In genomic region chr12:45216983-45217485, GRCh38 we compare ENCODE assay signal across 8 cellular contexts. TPM values are rescaled to one million over a fixed set of nuclear protein-coding genes. Genes with fewer than 3 reads are reported as not detected.
A peak's percentile ranks its signal among the peaks of the same experiment; 100 is the strongest.
DNase-seq lines count a peak whose midpoint lies in the region; ATAC-seq, FAIRE-seq and TF ChIP-seq lines count a peak whose summit lies in the region.

No MANE protein-coding gene starts in this region.

- H3K4me2 ChIP-seq in astrocyte (ENCODE audit: low read length): peak overlapping the region; percentile 95

- H3K4me1 Mint-ChIP-seq in HFFc6 (ENCODE audit: low read depth) (peaks cover 60% of the 10 kb centered on the region), astrocyte (ENCODE audit: low read depth, unreplicated experiment) (peaks cover 26% of the 10 kb centered on the region)

- POLR2A ChIA-PET in A673 (lab: Charles Lee; ENCODE audit: low non-redundant PET): no interaction called here

- no peak for FAIRE-seq in astrocyte (lab: Jason Lieb, UNC)

- H3K27ac ChIP-seq in A673 (ENCODE audit: low read depth, low read length, poor library complexity, severe bottlenecking): peak overlapping the region; percentile 93
- H3K27ac ChIP-seq in astrocyte (ENCODE audit: low read depth, low read length): peak overlapping the region; percentile 91

- H3K27ac Mint-ChIP-seq in HFFc6: peak overlapping the region; percentile 98
- H3K27ac Mint-ChIP-seq in astrocyte (ENCODE audit: unreplicated experiment): peak overlapping the region; percentile 99

- intact Hi-C loops in A673 (cut with micrococcal nuclease; ENCODE audit: unreplicated experiment): loop anchor here (2.0 kb wide), 2 partner anchors 42 to 52 kb away; no protein-coding TSS in a partner anchor

- no peaks in the 10 kb centered on the region for H3K36me3 ChIP-seq in A673 (ENCODE audit: insufficient read depth, low read length, poor library complexity, severe bottlenecking)
- no peaks in the 10 kb centered on the region for H3K36me3 ChIP-seq in astrocyte (ENCODE audit: insufficient read depth, low read length)

- H4K20me1 ChIP-seq in astrocyte (ENCODE audit: insufficient read depth, low read length): peaks cover 40% of the 10 kb centered on the region

- DNase-seq in A673 (ENCODE audit: low spot score) (no peak), HFFc6 (no peak), astrocyte (ENCODE audit: low read depth) (no peak), medulla oblongata (ENCODE audit: extremely low spot score) (peak; percentile 20), retina (no peak), glomerular visceral epithelial cell (ENCODE audit: extremely low spot score) (no peak), iPS-NIHi7 (ENCODE audit: extremely low spot score) (no peak)

- H3K9ac ChIP-seq in astrocyte (ENCODE audit: low read length): peak overlapping the region; percentile 99

- no TSS peak for BruUV-seq in A673 (replicated peaks; lab: Mats Ljungman, UMichigan)

- H3K9me3 Mint-ChIP-seq in HFFc6: no peaks in the 10 kb centered on the region
- no peaks in the 10 kb centered on the region for H3K9me3 Mint-ChIP-seq in astrocyte (ENCODE audit: unreplicated experiment)

- H3K9me3 ChIP-seq in A673 (ENCODE audit: low read depth, low read length, poor library complexity, severe bottlenecking) (no peaks in the 10 kb centered on the region), astrocyte (ENCODE audit: insufficient read depth, low read depth, low read length) (no peaks in the 10 kb centered on the region)

- ATAC-seq in GM19023 (IDR thresholded peaks at IDR 0.05; ENCODE audit: unreplicated experiment): no peak

- peaks cover 59% of the 10 kb centered on the region for H3K79me2 ChIP-seq in astrocyte (ENCODE audit: insufficient read depth, low read length)

- H3K4me3 Mint-ChIP-seq in HFFc6 (peak overlapping the region; percentile 92), astrocyte (ENCODE audit: unreplicated experiment) (peak overlapping the region; percentile 100)

- H3K27me3 Mint-ChIP-seq in HFFc6 (ENCODE audit: insufficient read depth) (peaks cover 2% of the 10 kb centered on the region), astrocyte (ENCODE audit: low read depth, unreplicated experiment) (no peaks in the 10 kb centered on the region)

- H3K4me3 ChIP-seq in A673 (ENCODE audit: low read depth, low read length, poor library complexity, severe bottlenecking) (peak overlapping the region; percentile 68), astrocyte (ENCODE audit: insufficient read depth, low read depth, low read length) (peak overlapping the region; percentile 91)

- CTCF ChIA-PET in A673 (lab: Charles Lee): no interaction called here

- peaks cover 14% of the 10 kb centered on the region for H3K36me3 Mint-ChIP-seq in HFFc6 (ENCODE audit: low read depth)
- H3K36me3 Mint-ChIP-seq in astrocyte (ENCODE audit: low read depth, unreplicated experiment): peaks cover 6% of the 10 kb centered on the region

- 0 out of 2 replicates have a peak, but pooled peaks have one; percentile 0 for TF ChIP-seq CTCF in A673 (conservative IDR thresholded peaks at IDR 0.05; ENCODE audit: low read depth, low read length)
- no peak for TF ChIP-seq CTCF in HFFc6 (IDR thresholded peaks at IDR 0.05)
- no peak for TF ChIP-seq CTCF in astrocyte (IDR thresholded peaks at IDR 0.05; ENCODE audit: insufficient read depth, low read depth, low read length)

- no peaks in the 10 kb centered on the region for H3K27me3 ChIP-seq in A673 (replicated peaks; ENCODE audit: insufficient read depth, low read depth, low read length, poor library complexity)
- no peaks in the 10 kb centered on the region for H3K27me3 ChIP-seq in astrocyte (ENCODE audit: insufficient read depth, low read length)

- H2AFZ ChIP-seq in astrocyte (ENCODE audit: low read depth, low read length): peak overlapping the region; percentile 14

- H3K4me1 ChIP-seq in A673 (ENCODE audit: insufficient read depth, low read length, poor library complexity, severe bottlenecking): peaks cover 38% of the 10 kb centered on the region
- H3K4me1 ChIP-seq in astrocyte (ENCODE audit: insufficient read depth, low read length): peaks cover 11% of the 10 kb centered on the region

RNA-seq across cellular contexts. Expression of gene ANO6, which starts 1.1 kb away (rescaled TPM):
- total RNA-seq in A673 (2021): 59.3 TPM in 2 replicates
- 10 to 100 TPM; 44.4 to 58.6 (median 53.3) TPM for total RNA-seq in HFFc6 (2021; fragmentation: NEBNext Ultra II Directional; extraction: Animal tissue kit (Norgen Biotek cat#: 25700))
- total RNA-seq in astrocyte: 111 and 113 TPM in 2 replicates
